In genomic region chr1:227316456-227316855, GRCh38 we compare ENCODE assay signal across 1 cellular context.
TF ChIP-seq lines count a peak whose summit lies in the region.

No MANE protein-coding gene starts in this region.

TF ChIP-seq in H1, 55 proteins besides CTCF, POLR2A, EP300 and RAD21 (continued from another document):
- TF ChIP-seq CTBP2 (IDR thresholded peaks at IDR 0.05; ENCODE audit: borderline replicate concordance, insufficient read depth, insufficient read length, low read length) = no peak
- no peak for TF ChIP-seq CHD1 (IDR thresholded peaks at IDR 0.05; ENCODE audit: low read depth, low read length)
- TF ChIP-seq GABPA (IDR thresholded peaks at IDR 0.05; ENCODE audit: borderline replicate concordance, insufficient read depth, low read length) = no peak
- TF ChIP-seq TCF12 (IDR thresholded peaks at IDR 0.05; ENCODE audit: low read depth, low read length) = no peak
- no peak for TF ChIP-seq RFX5 (IDR thresholded peaks at IDR 0.05; ENCODE audit: borderline replicate concordance, low read depth, low read length)
- no peak for TF ChIP-seq POLR2AphosphoS5 (IDR thresholded peaks at IDR 0.05; ENCODE audit: low read depth, low read length)
- no peak for TF ChIP-seq KDM1A (IDR thresholded peaks at IDR 0.05; ENCODE audit: borderline replicate concordance, low read length)
- TF ChIP-seq KDM5A (IDR thresholded peaks at IDR 0.05; ENCODE audit: low read length) = no peak
- no peak for TF ChIP-seq GTF2F1 (IDR thresholded peaks at IDR 0.05; ENCODE audit: borderline replicate concordance, low read depth, low read length)
